ENCODE assay signal across 8 cellular contexts in genomic region chr3:186826978-186827857, GRCh38. TPM values are rescaled to one million over a fixed set of nuclear protein-coding genes. Genes with fewer than 3 reads are reported as not detected.
DNase-seq lines count a peak whose midpoint lies in the region; ATAC-seq and TF ChIP-seq lines count a peak whose summit lies in the region.

No MANE protein-coding gene starts in this region.

- no peaks in the 10 kb centered on the region for H3K9me3 Mint-ChIP-seq in endodermal cell

- H3K27ac ChIP-seq in HUES48 (ENCODE audit: low read depth, low read length) (no peak overlapping the region), endodermal cell (ENCODE audit: low read depth, low read length) (no peak overlapping the region)

- H3K9me3 ChIP-seq in HUES48 (ENCODE audit: control insufficient read depth, insufficient read depth, low read length) (no peaks in the 10 kb centered on the region), endodermal cell (ENCODE audit: control insufficient read depth, low read length) (no peaks in the 10 kb centered on the region)

- 2 to 4% methylated on average over 60 to 80 of the region's 80 CpGs for WGBS in endodermal cell (ENCODE audit: insufficient coverage in 1 of 2, insufficient read length in 1 of 2), 2 experiments

- H3K27me3 ChIP-seq in HUES48 (ENCODE audit: control insufficient read depth, insufficient read depth, low read length) (peaks cover 61% of the 10 kb centered on the region), endodermal cell (ENCODE audit: control insufficient read depth, insufficient read depth, low read length, poor library complexity, severe bottlenecking) (peaks cover 78% of the 10 kb centered on the region)

- peak overlapping the region; percentile 52 for H3K4me3 Mint-ChIP-seq in endodermal cell

- no peaks in the 10 kb centered on the region for H3K36me3 Mint-ChIP-seq in endodermal cell (ENCODE audit: low read depth)

- H3K27ac Mint-ChIP-seq in endodermal cell: no peak overlapping the region

- TF ChIP-seq CTCF in endodermal cell (conservative IDR thresholded peaks at IDR 0.05): no peak

- no peaks in the 10 kb centered on the region for H3K36me3 ChIP-seq in HUES48 (ENCODE audit: control insufficient read depth, insufficient read depth, low read length)
- H3K36me3 ChIP-seq in endodermal cell (ENCODE audit: control insufficient read depth, insufficient read depth, low read length): no peaks in the 10 kb centered on the region

- peaks cover 22% of the 10 kb centered on the region for H3K4me1 Mint-ChIP-seq in endodermal cell

- DNase-seq in COLO829 (ENCODE audit: low spot score) (peak; percentile 100), NOMO-1 treated with dmso at 0.1 percent for 144 hours (lab: John Stamatoyannopoulos, UW; ENCODE audit: unreplicated experiment) (peak; percentile 89), endodermal cell (peak; percentile 90), midbrain (lab: John Stamatoyannopoulos, UW) (peak; percentile 90)
- peak; percentile 50 for DNase-seq in activated CD8-positive, alpha-beta memory T cell treated with anti-CD3 and anti-CD28 coated beads, Interleukin-2, amount 50 U/mL, for 24 hours (ENCODE audit: extremely low read depth)
- DNase-seq in stimulated activated CD8-positive, alpha-beta memory T cell treated with anti-CD3 and anti-CD28 coated beads, Interleukin-15, amount 100 ng/mL, for 4 hours (ENCODE audit: low read depth in 2 of 2): peak; percentile 60 to 76

- ATAC-seq in GM21390 (IDR thresholded peaks at IDR 0.05; ENCODE audit: unreplicated experiment): peak; percentile 90

- H3K27me3 Mint-ChIP-seq in endodermal cell (ENCODE audit: insufficient read depth): peaks cover 79% of the 10 kb centered on the region

- H3K4me3 ChIP-seq in HUES48 (ENCODE audit: low read depth, low read length) (peak overlapping the region; percentile 67), endodermal cell (ENCODE audit: low read length) (peak overlapping the region; percentile 73)

- peak overlapping the region; percentile 24; the same call in 1 of the 2 replicates for H3K9ac ChIP-seq in HUES48 (ENCODE audit: low read depth, low read length)
- H3K9ac ChIP-seq in endodermal cell (ENCODE audit: extremely low read depth, low read length, poor library complexity, severe bottlenecking): no peak overlapping the region

- H3K4me1 ChIP-seq in HUES48 (ENCODE audit: control insufficient read depth, insufficient read depth, low read length): peaks cover 30% of the 10 kb centered on the region
- H3K4me1 ChIP-seq in endodermal cell (ENCODE audit: control insufficient read depth, insufficient read depth, low read length): peaks cover 6% of the 10 kb centered on the region

RNA-seq across cellular contexts. Expression of gene ADIPOQ, which starts 15.3 kb away (rescaled TPM):
- total RNA-seq in endodermal cell: not detected
- polyA plus RNA-seq in endodermal cell (2013, experiment 1 of 2): not detected
- not detected for polyA plus RNA-seq in endodermal cell (2013, experiment 2 of 2)

RNA-seq across cellular contexts. Expression of gene RFC4, which starts 20.9 kb away (rescaled TPM):
- 100 to 1,000 TPM in 1 of 2 donors, 10 to 100 TPM in 1; 57.6 to 111 TPM for total RNA-seq in endodermal cell
- polyA plus RNA-seq in endodermal cell (2013, experiment 1 of 2): 105 TPM
- polyA plus RNA-seq in endodermal cell (2013, experiment 2 of 2): 92.0 TPM

RNA-seq across cellular contexts. Expression of gene EIF4A2, which starts 43.8 kb away (rescaled TPM):
- total RNA-seq in endodermal cell: 100 to 1,000 TPM; 329 TPM
- polyA plus RNA-seq in endodermal cell (2013, experiment 1 of 2): 599 TPM
- 546 TPM for polyA plus RNA-seq in endodermal cell (2013, experiment 2 of 2)

Comparison
In these comparisons a context has a peak if more than half of its experiments do, and no peak if none do; other contexts are left out.
1. DNase-seq: peak in every context shown above with its lines; median percentile 100 in COLO829; 90 in endodermal cell; 90 in midbrain; 89 in NOMO-1 treated with dmso at 0.1 percent for 144 hours; 68 in stimulated activated CD8-positive, alpha-beta memory T cell treated with anti-CD3 and anti-CD28 coated beads, Interleukin-15, amount 100 ng/mL, for 4 hours; 50 in activated CD8-positive, alpha-beta memory T cell treated with anti-CD3 and anti-CD28 coated beads, Interleukin-2, amount 50 U/mL, for 24 hours.